22 cellular contexts compared by ENCODE assay signal in the genomic region with DNA sequence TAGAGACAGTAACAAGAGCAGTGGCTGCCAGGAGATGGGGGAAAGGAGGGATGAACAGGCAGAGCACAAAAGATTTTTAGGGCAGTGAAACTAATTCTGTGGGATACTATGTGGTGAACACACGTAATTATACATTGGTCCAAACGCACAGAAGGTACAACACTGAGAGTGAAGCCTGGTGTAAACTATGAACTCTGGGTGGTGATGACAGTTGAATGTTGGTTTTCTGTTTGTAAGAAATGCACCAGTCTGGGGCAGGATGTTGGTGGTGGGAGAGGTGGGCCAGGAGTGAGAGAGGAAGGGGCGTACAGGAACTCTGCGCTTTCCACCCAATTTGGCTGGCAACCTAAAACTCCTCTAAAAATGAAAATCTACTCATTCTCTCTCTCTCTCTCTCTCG. TPM values are rescaled to one million over a fixed set of nuclear protein-coding genes. Genes with fewer than 3 reads are reported as not detected.
DNase-seq lines count a peak whose midpoint lies in the region; ATAC-seq lines count a peak whose summit lies in the region.
"Had no signal": no experiment of that assay in that cellular context is flagged by ENCODE, and none has a peak within 500 bp of the region (broad histone marks: within the 10 kb centered on the region; RNA-seq: fewer than 3 reads in every experiment).

No MANE protein-coding gene starts in this region.

- H3K9me3 Mint-ChIP-seq in activated T-cell treated with anti-CD3 and anti-CD28 coated beads, Interleukin-2, amount 50 U/mL, for 4 hours = no peaks in the 10 kb centered on the region
- H3K9me3 Mint-ChIP-seq in activated T-helper 2 cell treated with anti-CD3 and anti-CD28 coated beads, Interferon-gamma antibody, Interleukin-2, Interleukin-4, amounts not matched to agents 10 μg/mL and 5 μg/mL and 100 μg/mL, durations not matched to agents 14 hours and 24 hours and 36 hours = no peaks in the 10 kb centered on the region
- H3K9me3 Mint-ChIP-seq in stimulated activated naive CD8-positive, alpha-beta T cell treated with anti-CD3 and anti-CD28 coated beads, Interleukin-15, Interleukin-2, amounts not matched to agents 100 ng/mL and 50 ng/mL, for 24 hours = no peaks in the 10 kb centered on the region
- H3K9me3 Mint-ChIP-seq: effector memory CD8-positive, alpha-beta T cell; mesothelial cell of epicardium; natural killer cell treated with Interleukin-12 subunit alpha and Interleukin-12 subunit beta and Interleukin-15 and Interleukin-18, amount 100 ng/mL, for 72 hours had no signal

- H3K4me1 Mint-ChIP-seq in activated T-cell treated with anti-CD3 and anti-CD28 coated beads, Interleukin-2, amount 50 U/mL, for 4 hours (ENCODE audit: low read depth) = peaks cover 31% of the 10 kb centered on the region
- peaks cover 30% of the 10 kb centered on the region for H3K4me1 Mint-ChIP-seq in activated T-helper 2 cell treated with anti-CD3 and anti-CD28 coated beads, Interferon-gamma antibody, Interleukin-2, Interleukin-4, amounts not matched to agents 10 μg/mL and 5 μg/mL and 100 μg/mL, durations not matched to agents 14 hours and 24 hours and 36 hours (ENCODE audit: low read depth)
- peaks cover 51% of the 10 kb centered on the region for H3K4me1 Mint-ChIP-seq in stimulated activated naive CD8-positive, alpha-beta T cell treated with anti-CD3 and anti-CD28 coated beads, Interleukin-15, Interleukin-2, amounts not matched to agents 100 ng/mL and 50 ng/mL, for 24 hours (ENCODE audit: low read depth)

- H3K4me3 Mint-ChIP-seq in activated T-cell treated with anti-CD3 and anti-CD28 coated beads, Interleukin-2, amount 50 U/mL, for 4 hours = no peak overlapping the region
- H3K4me3 Mint-ChIP-seq in activated T-helper 2 cell treated with anti-CD3 and anti-CD28 coated beads, Interferon-gamma antibody, Interleukin-2, Interleukin-4, amounts not matched to agents 10 μg/mL and 5 μg/mL and 100 μg/mL, durations not matched to agents 14 hours and 24 hours and 36 hours (ENCODE audit: low read depth) = no peak overlapping the region
- no peak overlapping the region for H3K4me3 Mint-ChIP-seq in stimulated activated naive CD8-positive, alpha-beta T cell treated with anti-CD3 and anti-CD28 coated beads, Interleukin-15, Interleukin-2, amounts not matched to agents 100 ng/mL and 50 ng/mL, for 24 hours
- H3K4me3 Mint-ChIP-seq: CD14-positive monocyte; effector memory CD8-positive, alpha-beta T cell; mesothelial cell of epicardium; natural killer cell treated with Interleukin-12 subunit alpha and Interleukin-12 subunit beta and Interleukin-15 and Interleukin-18, amount 100 ng/mL, for 72 hours had no signal

- intact Hi-C loops in activated T-helper 2 cell treated with anti-CD3 and anti-CD28 coated beads, Interferon-gamma antibody, Interleukin-2, Interleukin-4, amounts not matched to agents 10 μg/mL and 5 μg/mL and 100 μg/mL, durations not matched to agents 14 hours and 24 hours and 36 hours (cut with micrococcal nuclease) = no loop called here

- no peaks in the 10 kb centered on the region for H3K27me3 Mint-ChIP-seq in activated T-cell treated with anti-CD3 and anti-CD28 coated beads, Interleukin-2, amount 50 U/mL, for 4 hours (ENCODE audit: low read depth)
- H3K27me3 Mint-ChIP-seq in activated T-helper 2 cell treated with anti-CD3 and anti-CD28 coated beads, Interferon-gamma antibody, Interleukin-2, Interleukin-4, amounts not matched to agents 10 μg/mL and 5 μg/mL and 100 μg/mL, durations not matched to agents 14 hours and 24 hours and 36 hours (ENCODE audit: low read depth) = no peaks in the 10 kb centered on the region
- H3K27me3 Mint-ChIP-seq in stimulated activated naive CD8-positive, alpha-beta T cell treated with anti-CD3 and anti-CD28 coated beads, Interleukin-15, Interleukin-2, amounts not matched to agents 100 ng/mL and 50 ng/mL, for 24 hours = no peaks in the 10 kb centered on the region
- H3K27me3 Mint-ChIP-seq: effector memory CD8-positive, alpha-beta T cell; natural killer cell treated with Interleukin-12 subunit alpha and Interleukin-12 subunit beta and Interleukin-15 and Interleukin-18, amount 100 ng/mL, for 72 hours had no signal

- peak; percentile 14 to 40 for ATAC-seq in activated T-cell treated with anti-CD3 and anti-CD28 coated beads, Interleukin-2, amount 50 U/mL, for 4 hours
- ATAC-seq: effector memory CD8-positive, alpha-beta T cell; gastrocnemius medialis; HepG2; left ventricle myocardium superior; right lobe of liver; SK-N-SH treated with all-trans-retinoic acid at 6 μM for 48 hours had no signal

- no peaks in the 10 kb centered on the region for H3K36me3 Mint-ChIP-seq in activated T-cell treated with anti-CD3 and anti-CD28 coated beads, Interleukin-2, amount 50 U/mL, for 4 hours (ENCODE audit: insufficient read depth)
- H3K36me3 Mint-ChIP-seq in activated T-helper 2 cell treated with anti-CD3 and anti-CD28 coated beads, Interferon-gamma antibody, Interleukin-2, Interleukin-4, amounts not matched to agents 10 μg/mL and 5 μg/mL and 100 μg/mL, durations not matched to agents 14 hours and 24 hours and 36 hours (ENCODE audit: low read depth) = no peaks in the 10 kb centered on the region
- no peaks in the 10 kb centered on the region for H3K36me3 Mint-ChIP-seq in stimulated activated naive CD8-positive, alpha-beta T cell treated with anti-CD3 and anti-CD28 coated beads, Interleukin-15, Interleukin-2, amounts not matched to agents 100 ng/mL and 50 ng/mL, for 24 hours (ENCODE audit: low read depth)
- H3K36me3 Mint-ChIP-seq: CD14-positive monocyte; mesothelial cell of epicardium; natural killer cell treated with Interleukin-12 subunit alpha and Interleukin-12 subunit beta and Interleukin-15 and Interleukin-18, amount 100 ng/mL, for 72 hours had no signal

- H3K4me3 ChIP-seq in Jurkat, Clone E6-1 (ENCODE audit: low read length) = peak overlapping the region; percentile 30
- H3K4me3 ChIP-seq: esophagus squamous epithelium, gastrocnemius medialis, right lobe of liver had no signal

- H3K27ac Mint-ChIP-seq in activated T-helper 2 cell treated with anti-CD3 and anti-CD28 coated beads, Interferon-gamma antibody, Interleukin-2, Interleukin-4, amounts not matched to agents 10 μg/mL and 5 μg/mL and 100 μg/mL, durations not matched to agents 14 hours and 24 hours and 36 hours = peak overlapping the region; percentile 18
- H3K27ac Mint-ChIP-seq in stimulated activated naive CD8-positive, alpha-beta T cell treated with anti-CD3 and anti-CD28 coated beads, Interleukin-15, Interleukin-2, amounts not matched to agents 100 ng/mL and 50 ng/mL, for 24 hours = peak overlapping the region; percentile 42
- H3K27ac Mint-ChIP-seq: mesothelial cell of epicardium had no signal

- DNase-seq in activated T-cell treated with anti-CD3 and anti-CD28 coated beads, Interleukin-2, amount 50 U/mL, for 4 hours = no peak
- no peak for DNase-seq in activated T-cell treated with anti-CD3 and anti-CD28 coated beads for 4 hours
- DNase-seq in Jurkat, Clone E6-1 (ENCODE audit: low read depth, low spot score) = peak; percentile 77
- no peak for DNase-seq in activated T-helper 2 cell treated with anti-CD3 and anti-CD28 coated beads, Interferon-gamma antibody, Interleukin-2, Interleukin-4, amounts not matched to agents 10 μg/mL and 5 μg/mL and 100 μg/mL, durations not matched to agents 14 hours and 24 hours and 36 hours (ENCODE audit: low spot score)
- no peak for DNase-seq in NCI-H128 (lab: John Stamatoyannopoulos, UW; ENCODE audit: unreplicated experiment)
- DNase-seq in stimulated activated CD8-positive, alpha-beta memory T cell treated with anti-CD3 and anti-CD28 coated beads, Interleukin-4, amount 100 ng/mL, for 48 hours = no peak
- no peak for DNase-seq in activated effector memory CD4-positive, alpha-beta T cell treated with anti-CD3 and anti-CD28 coated beads, Interleukin-2, amount 50 U/mL, for 16 hours
- DNase-seq: activated CD4-positive, CD25-positive, alpha-beta regulatory T cell; brain microvascular endothelial cell; effector memory CD8-positive, alpha-beta T cell; esophagus squamous epithelium; gastrocnemius medialis; left ventricle myocardium superior; NCI-H526; right lobe of liver; T1000 had no signal

RNA-seq across cellular contexts. Expression of a gene that starts 50.2 kb away (rescaled TPM):
- 100 to 1,000 TPM; 103 to 133 (median 132) TPM for total RNA-seq in activated T-cell treated with anti-CD3 and anti-CD28 coated beads, Interleukin-2, amount 50 U/mL, for 4 hours
- polyA plus RNA-seq in Jurkat, Clone E6-1 (2012; ENCODE audit: insufficient read depth, insufficient read length) = 8.3 TPM
- 110 and 114 TPM in 2 replicates for total RNA-seq in activated T-helper 2 cell treated with anti-CD3 and anti-CD28 coated beads, Interferon-gamma antibody, Interleukin-2, Interleukin-4, amounts not matched to agents 10 μg/mL and 5 μg/mL and 100 μg/mL, durations not matched to agents 14 hours and 24 hours and 36 hours
